ENCODE assay signal across 30 cellular contexts in genomic region chr9:71233646-71234045, GRCh38.
"Had no signal": no experiment of that assay in that cellular context is flagged by ENCODE, and none has a peak within 500 bp of the region (broad histone marks: within the 10 kb centered on the region; RNA-seq: fewer than 3 reads in every experiment).

No MANE protein-coding gene starts in this region.

- H3K4me3 ChIP-seq: ascending aorta, breast epithelium had no signal

- H3K27ac ChIP-seq: ascending aorta, breast epithelium, WERI-Rb-1 had no signal

- DNase-seq: activated CD4-positive, alpha-beta memory T cell treated with anti-CD3 and anti-CD28 coated beads, Interleukin-2, amount 10 ng/mL, durations not matched to agents 7 days and 5 days; activated CD4-positive, alpha-beta T cell treated with anti-CD3 and anti-CD28 coated beads for 1 hour; activated CD4-positive, alpha-beta T cell treated with anti-CD3 and anti-CD28 coated beads for 36 hours; activated CD4-positive, alpha-beta T cell treated with anti-CD3 and anti-CD28 coated beads for 48 hours; activated CD4-positive, alpha-beta T cell treated with anti-CD3 and anti-CD28 coated beads, Interleukin-2, amount 10 ng/mL, durations not matched to agents 7 days and 5 days; activated CD4-positive, alpha-beta T cell treated with anti-CD3 and anti-CD28 coated beads, Interleukin-2, amount 50 U/mL, for 48 hours; activated CD4-positive, CD25-positive, alpha-beta regulatory T cell; activated CD8-positive, alpha-beta memory T cell treated with anti-CD3 and anti-CD28 coated beads for 24 hours; activated CD8-positive, alpha-beta memory T cell treated with anti-CD3 and anti-CD28 coated beads, Interleukin-2, amount 10 ng/mL, durations not matched to agents 7 days and 5 days; activated CD8-positive, alpha-beta memory T cell treated with anti-CD3 and anti-CD28 coated beads, Interleukin-2, amount 50 U/mL, for 48 hours; activated CD8-positive, alpha-beta T cell treated with anti-CD3 and anti-CD28 coated beads, Interleukin-2, amount 10 ng/mL, durations not matched to agents 7 days and 5 days; activated effector memory CD4-positive, alpha-beta T cell treated with Interleukin-2 at 50 U/mL for 16 hours; activated gamma-delta T cell; activated naive CD4-positive, alpha-beta T cell treated with anti-CD3 and anti-CD28 coated beads, Interleukin-2, amount 10 ng/mL, durations not matched to agents 7 days and 5 days; activated naive CD4-positive, alpha-beta T cell treated with Interleukin-2 at 50 U/mL for 16 hours; activated naive CD8-positive, alpha-beta T cell treated with anti-CD3 and anti-CD28 coated beads, Interleukin-2, amount 10 ng/mL, durations not matched to agents 7 days and 5 days; activated naive CD8-positive, alpha-beta T cell treated with anti-CD3 and anti-CD28 coated beads, Interleukin-2, amount 50 U/mL, for 24 hours; activated T-cell treated with anti-CD3 and anti-CD28 coated beads, Interleukin-2, amount 50 U/mL, for 24 hours; activated T-cell treated with anti-CD3 and anti-CD28 coated beads, Interleukin-2, amount 50 U/mL, for 48 hours; amygdala; anterior cingulate cortex; central memory CD4-positive, alpha-beta T cell; SW 1271; T-helper 1 cell; T-helper 9 cell; WERI-Rb-1 had no signal

- ATAC-seq: activated CD4-positive, alpha-beta T cell treated with anti-CD3 and anti-CD28 coated beads for 36 hours; activated CD4-positive, CD25-positive, alpha-beta regulatory T cell treated with anti-CD3 and anti-CD28 coated beads, Interleukin-2, amount 50 U/mL, for 24 hours; activated CD8-positive, alpha-beta memory T cell treated with anti-CD3 and anti-CD28 coated beads, Interleukin-2, amount 10 ng/mL, durations not matched to agents 7 days and 5 days; activated CD8-positive, alpha-beta T cell treated with anti-CD3 and anti-CD28 coated beads, Interleukin-2, amount 10 ng/mL, durations not matched to agents 7 days and 5 days; activated naive CD8-positive, alpha-beta T cell treated with anti-CD3 and anti-CD28 coated beads, Interleukin-2, amount 50 U/mL, for 24 hours; WTC11 had no signal

- H3K4me1 ChIP-seq: ascending aorta, breast epithelium had no signal

- H3K36me3 ChIP-seq: ascending aorta, breast epithelium, WERI-Rb-1 had no signal

- H3K27me3 ChIP-seq: ascending aorta, breast epithelium had no signal

- H3K9me3 ChIP-seq: ascending aorta, breast epithelium had no signal
